Comparison of ENCODE assay signal across 9 cellular contexts in the genomic region with DNA sequence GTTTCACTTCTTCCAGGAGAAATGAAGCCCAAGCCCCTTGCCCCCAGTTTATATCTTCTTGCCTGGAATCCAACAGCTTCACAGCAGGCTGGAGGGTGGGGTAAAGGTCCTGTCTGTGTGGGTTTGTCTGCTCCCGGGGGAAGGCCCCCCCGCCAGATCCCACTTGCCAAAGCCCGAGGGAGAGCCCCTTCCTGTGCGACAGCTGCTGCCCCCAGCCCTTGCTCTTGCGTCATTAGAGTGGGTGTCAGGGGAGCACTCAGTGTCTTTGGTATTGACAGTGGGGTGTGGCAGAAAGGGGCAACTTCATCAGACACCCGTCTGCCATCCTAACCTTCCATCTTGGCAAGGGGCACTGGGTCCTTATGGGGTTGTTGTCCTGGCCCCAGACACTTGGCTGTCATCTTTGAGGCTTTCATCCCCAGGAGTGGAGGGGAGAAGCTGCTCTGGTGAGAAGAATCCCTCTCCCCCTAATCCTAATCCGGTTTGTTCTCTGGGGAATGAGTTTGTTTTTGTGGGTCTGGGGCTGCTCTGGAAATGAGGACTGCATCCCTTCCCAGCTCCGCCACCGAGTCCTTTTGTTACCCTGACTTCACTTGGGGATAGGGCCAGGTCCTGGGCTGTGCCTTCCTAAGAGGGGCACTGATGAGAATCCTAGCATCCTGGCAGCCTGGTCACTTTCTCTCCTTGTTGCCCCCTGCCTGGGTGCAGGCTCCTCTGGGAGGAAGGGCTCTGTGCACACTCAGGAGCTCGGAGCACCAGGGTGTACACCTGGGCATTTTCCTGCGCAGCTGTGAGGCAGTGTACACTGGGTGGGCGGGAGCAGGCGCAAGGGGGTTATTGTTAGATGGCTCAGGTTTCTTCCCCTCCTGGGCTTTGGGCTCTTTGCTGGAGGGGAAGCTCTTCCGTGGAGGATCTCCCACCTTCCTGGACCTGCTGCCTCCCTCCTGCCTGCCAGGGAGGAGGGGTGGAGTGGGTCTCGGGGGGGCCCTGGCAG. TPM values are rescaled to one million over a fixed set of nuclear protein-coding genes. Genes with fewer than 3 reads are reported as not detected.
DNase-seq lines count a peak whose midpoint lies in the region; ATAC-seq and TF ChIP-seq lines count a peak whose summit lies in the region.
"Had no signal": no experiment of that assay in that cellular context is flagged by ENCODE, and none has a peak within 500 bp of the region (broad histone marks: within the 10 kb centered on the region; RNA-seq: fewer than 3 reads in every experiment).

No MANE protein-coding gene starts in this region.

- H3K4me2 ChIP-seq in GM23338: peak overlapping the region; percentile 99

- ATAC-seq in GM23338: no peak
- no peak for ATAC-seq in T-helper 17 cell
- no peak for ATAC-seq in HG03469 (IDR thresholded peaks at IDR 0.05; ENCODE audit: unreplicated experiment)
- no peak for ATAC-seq in GM19328 (IDR thresholded peaks at IDR 0.05; ENCODE audit: unreplicated experiment)

- H3K36me3 ChIP-seq in GM23338 (ENCODE audit: insufficient read depth): no peaks in the 10 kb centered on the region; the same call in 1 of the 2 replicates
- H3K36me3 ChIP-seq in rectal smooth muscle tissue (ENCODE audit: control insufficient read depth, insufficient read depth, low read length): no peaks in the 10 kb centered on the region

- H3K27me3 ChIP-seq in GM23338 (ENCODE audit: insufficient read depth): peaks cover 51% of the 10 kb centered on the region
- no peaks in the 10 kb centered on the region for H3K27me3 ChIP-seq in rectal smooth muscle tissue (ENCODE audit: control insufficient read depth, insufficient read depth, low read length)

- H3K27ac ChIP-seq in GM23338 (ENCODE audit: low read depth) (no peak overlapping the region), rectal smooth muscle tissue (ENCODE audit: low read depth, low read length) (peak overlapping the region; percentile 87)

- H3K27me3 Mint-ChIP-seq in GM23338 (ENCODE audit: insufficient read depth, low read depth, poor library complexity): peaks cover 58% of the 10 kb centered on the region
- no peaks in the 10 kb centered on the region for H3K27me3 Mint-ChIP-seq in T-helper 17 cell

- peak overlapping the region; percentile 76 for H3K4me3 Mint-ChIP-seq in GM23338
- peak overlapping the region; percentile 82 for H3K4me3 Mint-ChIP-seq in T-helper 17 cell

- H3K27ac Mint-ChIP-seq in GM23338: no peak overlapping the region
- H3K27ac Mint-ChIP-seq in T-helper 17 cell: peak overlapping the region; percentile 94

- no peaks in the 10 kb centered on the region for H3K9me3 ChIP-seq in T-helper 17 cell (ENCODE audit: control insufficient read depth, low read length, poor library complexity, severe bottlenecking)

- H3K4me1 Mint-ChIP-seq in GM23338 (peaks cover 63% of the 10 kb centered on the region), T-helper 17 cell (peaks cover 57% of the 10 kb centered on the region)

- no peak for DNase-seq in GM23338 (ENCODE audit: low spot score)
- DNase-seq in T-helper 17 cell: no peak
- no peak for DNase-seq in foreskin fibroblast
- DNase-seq in T-helper 9 cell: no peak
- no peak for DNase-seq in DMS114 treated with DMSO at 0.1 percent for 48 hours (lab: John Stamatoyannopoulos, UW; ENCODE audit: unreplicated experiment)

- H3K36me3 Mint-ChIP-seq in GM23338 (ENCODE audit: low read depth) (no peaks in the 10 kb centered on the region; the same call in 2 of the 3 replicates), T-helper 17 cell (ENCODE audit: low read depth) (peaks cover 5% of the 10 kb centered on the region)

- peaks cover 23% of the 10 kb centered on the region for H4K20me1 ChIP-seq in GM23338 (replicated peaks; ENCODE audit: insufficient read depth)

- TF ChIP-seq CTCF in GM23338 (conservative IDR thresholded peaks at IDR 0.05; ENCODE audit: low read depth in 2 of 2) (no peak), foreskin fibroblast (IDR thresholded peaks at IDR 0.05; ENCODE audit: low read depth, low read length) (no peak)

- H2AFZ ChIP-seq in GM23338: no peak overlapping the region

- no peaks in the 10 kb centered on the region for H3K9me2 ChIP-seq in GM23338 (ENCODE audit: insufficient read depth)

- peaks cover 37% of the 10 kb centered on the region for H3F3A ChIP-seq in GM23338 (replicated peaks; ENCODE audit: low read depth)

- H3K4me3 ChIP-seq in GM23338 (peak overlapping the region; percentile 92), foreskin fibroblast (ENCODE audit: low read depth in 1 of 2, low read length in 2 of 2) (peak overlapping the region; percentile 57 to 79), rectal smooth muscle tissue (ENCODE audit: low read length) (peak overlapping the region; percentile 87)

- H3K4me1 ChIP-seq in GM23338 (ENCODE audit: insufficient read depth): peaks cover 61% of the 10 kb centered on the region
- peaks cover 39% of the 10 kb centered on the region for H3K4me1 ChIP-seq in rectal smooth muscle tissue (ENCODE audit: control insufficient read depth, insufficient read depth, low read length)

- peak overlapping the region; percentile 88 for H3K9ac ChIP-seq in rectal smooth muscle tissue (ENCODE audit: low read length)

- no peaks in the 10 kb centered on the region for H3K9me3 Mint-ChIP-seq in GM23338

- H3K79me2 ChIP-seq in GM23338 (replicated peaks; ENCODE audit: insufficient read depth): peaks cover 9% of the 10 kb centered on the region; the same call in 1 of the 2 replicates

TF ChIP-seq in GM23338, 12 proteins besides CTCF, POLR2A, EP300 and RAD21:
- TF ChIP-seq ZNF331 (CRISPR knock-in tag; IDR thresholded peaks at IDR 0.05; ENCODE audit: low read depth): no peak
- TF ChIP-seq STAT1 (IDR thresholded peaks at IDR 0.05; ENCODE audit: unreplicated experiment): no peak
- TF ChIP-seq NANOG (IDR thresholded peaks at IDR 0.05; ENCODE audit: borderline replicate concordance): no peak
- no peak for TF ChIP-seq EZH2phosphoT487 (IDR thresholded peaks at IDR 0.05; ENCODE audit: unreplicated experiment)
- no peak for TF ChIP-seq POLR2AphosphoS5 (IDR thresholded peaks at IDR 0.05; ENCODE audit: low read depth)
- no peak for TF ChIP-seq JUNB (IDR thresholded peaks at IDR 0.05; ENCODE audit: unreplicated experiment)
- TF ChIP-seq, protein P1, sequence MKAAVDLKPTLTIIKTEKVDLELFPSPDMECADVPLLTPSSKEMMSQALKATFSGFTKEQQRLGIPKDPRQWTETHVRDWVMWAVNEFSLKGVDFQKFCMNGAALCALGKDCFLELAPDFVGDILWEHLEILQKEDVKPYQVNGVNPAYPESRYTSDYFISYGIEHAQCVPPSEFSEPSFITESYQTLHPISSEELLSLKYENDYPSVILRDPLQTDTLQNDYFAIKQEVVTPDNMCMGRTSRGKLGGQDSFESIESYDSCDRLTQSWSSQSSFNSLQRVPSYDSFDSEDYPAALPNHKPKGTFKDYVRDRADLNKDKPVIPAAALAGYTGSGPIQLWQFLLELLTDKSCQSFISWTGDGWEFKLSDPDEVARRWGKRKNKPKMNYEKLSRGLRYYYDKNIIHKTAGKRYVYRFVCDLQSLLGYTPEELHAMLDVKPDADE (IDR thresholded peaks at IDR 0.05): no peak

RNA-seq across cellular contexts. Expression of a gene that starts 21.1 kb away (rescaled TPM):
- total RNA-seq in GM23338 (2014; rRNA removed; shearing (Covaris generic)): 1.4 and 2.8 TPM in 2 replicates
- polyA plus RNA-seq in GM23338 (2016; fragmentation: Nextera tagmentation; extraction: Ambion mirVana): not detected in 2 replicates
- total RNA-seq in T-helper 17 cell: not detected
- total RNA-seq: activated CD8-positive, alpha-beta memory T cell treated with anti-CD3 and anti-CD28 coated beads for 36 hours had no signal

RNA-seq across cellular contexts. Expression of a gene that starts 34.4 kb away (rescaled TPM):
- 15.9 and 17.8 TPM in 2 replicates for total RNA-seq in GM23338 (2014; rRNA removed; shearing (Covaris generic))
- polyA plus RNA-seq in GM23338 (2016; fragmentation: Nextera tagmentation; extraction: Ambion mirVana): 7.4 and 8.7 TPM in 2 replicates
- 100 to 1,000 TPM in 1 of 2 donors, 10 to 100 TPM in 1; 97.0 to 106 TPM for total RNA-seq in T-helper 17 cell

RNA-seq across cellular contexts. Expression of a gene that starts 55.7 kb away (rescaled TPM):
- total RNA-seq in GM23338 (2014; rRNA removed; shearing (Covaris generic)): 75.5 and 79.9 TPM in 2 replicates
- polyA plus RNA-seq in GM23338 (2016; fragmentation: Nextera tagmentation; extraction: Ambion mirVana): 40.6 and 46.2 TPM in 2 replicates
- total RNA-seq in T-helper 17 cell: 1 to 10 TPM; 1.2 to 2.7 TPM

Comparison
In these comparisons a context has a peak if more than half of its experiments do, and no peak if none do; other contexts are left out.
1. RNA of a gene that starts 55.7 kb away (total RNA-seq): 75.5 to 79.9 TPM in GM23338; 1.2 to 2.7 TPM in T-helper 17 cell; every median in the first group is over 10 times any median in the second.
2. Peak in every context shown above with its lines, with median percentiles within 50 percentile points of each other: H3K4me3 ChIP-seq.